In genomic region chr14:45793081-45793480, GRCh38 we compare ENCODE assay signal across 23 cellular contexts.
"Had no signal": no experiment of that assay in that cellular context is flagged by ENCODE, and none has a peak within 500 bp of the region (broad histone marks: within the 10 kb centered on the region; RNA-seq: fewer than 3 reads in every experiment).

No MANE protein-coding gene starts in this region.

- H3K27me3 Mint-ChIP-seq: activated naive CD8-positive, alpha-beta T cell treated with anti-CD3 and anti-CD28 coated beads, Interleukin-2, amount 10 ng/mL, durations not matched to agents 7 days and 5 days had no signal

- H3K4me1 Mint-ChIP-seq: activated naive CD8-positive, alpha-beta T cell treated with anti-CD3 and anti-CD28 coated beads, Interleukin-2, amount 10 ng/mL, durations not matched to agents 7 days and 5 days; endodermal cell; nephron had no signal

- H3K36me3 Mint-ChIP-seq: activated naive CD8-positive, alpha-beta T cell treated with anti-CD3 and anti-CD28 coated beads, Interleukin-2, amount 10 ng/mL, durations not matched to agents 7 days and 5 days had no signal

- ATAC-seq: activated T-cell treated with anti-CD3 and anti-CD28 coated beads, Interleukin-2, amount 50 U/mL, for 72 hours; left ventricle myocardium superior; upper lobe of right lung had no signal

- H3K27ac Mint-ChIP-seq: activated naive CD4-positive, alpha-beta T cell treated with anti-CD3 and anti-CD28 coated beads for 36 hours; activated naive CD8-positive, alpha-beta T cell treated with anti-CD3 and anti-CD28 coated beads, Interleukin-2, amount 10 ng/mL, durations not matched to agents 7 days and 5 days; activated T-cell treated with anti-CD3 and anti-CD28 coated beads, Interleukin-2, amount 50 U/mL, for 72 hours; endodermal cell; nephron had no signal

- H3K4me3 ChIP-seq: ovary, prostate gland, right atrium auricular region, upper lobe of right lung had no signal

- H3K4me1 ChIP-seq: prostate gland, right atrium auricular region, upper lobe of right lung had no signal

- H3K27me3 ChIP-seq: neutrophil, ovary, right atrium auricular region, upper lobe of right lung had no signal

- H3K4me3 Mint-ChIP-seq: activated naive CD4-positive, alpha-beta T cell treated with anti-CD3 and anti-CD28 coated beads for 36 hours; activated naive CD8-positive, alpha-beta T cell treated with anti-CD3 and anti-CD28 coated beads, Interleukin-2, amount 10 ng/mL, durations not matched to agents 7 days and 5 days; activated T-cell treated with anti-CD3 and anti-CD28 coated beads, Interleukin-2, amount 50 U/mL, for 72 hours; endodermal cell; nephron had no signal

- H3K36me3 ChIP-seq: neutrophil, ovary, prostate gland, right atrium auricular region, upper lobe of right lung had no signal

- H3K27ac ChIP-seq: neutrophil, ovary, prostate gland, right atrium auricular region, upper lobe of right lung had no signal

- H3K9me3 ChIP-seq: neutrophil, ovary, prostate gland had no signal

- DNase-seq: activated CD4-positive, alpha-beta T cell treated with anti-CD3 and anti-CD28 coated beads for 4 hours; activated CD4-positive, alpha-beta T cell treated with anti-CD3 and anti-CD28 coated beads, Interleukin-2, amount 50 U/mL, for 48 hours; activated CD4-positive, CD25-positive, alpha-beta regulatory T cell; activated CD8-positive, alpha-beta memory T cell treated with anti-CD3 and anti-CD28 coated beads, Interleukin-2, amount 50 U/mL, for 48 hours; activated effector memory CD4-positive, alpha-beta T cell treated with Interleukin-2 at 50 U/mL for 16 hours; activated naive CD4-positive, alpha-beta T cell treated with anti-CD3 and anti-CD28 coated beads for 36 hours; activated naive CD8-positive, alpha-beta T cell treated with anti-CD3 and anti-CD28 coated beads, Interleukin-2, amount 10 ng/mL, durations not matched to agents 7 days and 5 days; activated T-cell treated with anti-CD3 and anti-CD28 coated beads, Interleukin-2, amount 50 U/mL, for 72 hours; amniotic stem cell; cerebellar nuclear complex; cortex of kidney; endodermal cell; hippocampal formation; left ventricle myocardium superior; ovary; stimulated activated CD4-positive, alpha-beta T cell treated with anti-CD3 and anti-CD28 coated beads, Interleukin-4, amount 100 ng/mL, for 24 hours; stimulated activated naive CD4-positive, alpha-beta T cell treated with Interleukin-2 at 50 U/mL for 16 hours; T-helper 1 cell; upper lobe of right lung had no signal
